In the genomic region with DNA sequence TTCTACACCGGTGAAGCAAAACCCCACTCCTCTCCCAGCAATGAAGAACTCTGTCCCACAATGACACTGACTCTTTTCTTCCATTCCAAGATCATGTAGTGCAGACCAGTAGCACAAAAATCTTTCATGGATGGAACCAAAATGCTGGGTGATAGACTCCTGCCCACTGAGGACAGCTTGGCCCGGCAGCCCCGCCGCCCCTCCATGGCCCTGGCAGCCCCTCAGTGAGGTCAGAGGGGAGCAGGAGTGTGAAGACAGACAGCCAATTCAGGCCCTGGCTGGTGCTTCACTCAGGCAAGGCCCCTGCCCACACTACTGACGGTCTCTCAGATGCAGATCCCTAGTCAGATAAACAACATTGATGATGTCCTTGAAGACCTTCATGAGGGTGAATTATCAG, we compare ENCODE assay signal across 20 cellular contexts.
"Had no signal": no experiment of that assay in that cellular context is flagged by ENCODE, and none has a peak within 500 bp of the region (broad histone marks: within the 10 kb centered on the region; RNA-seq: fewer than 3 reads in every experiment).

No MANE protein-coding gene starts in this region.

- ATAC-seq: T-helper 17 cell had no signal

- H3K9me3 Mint-ChIP-seq: activated B cell treated with CpG ODN at 0.5 μM for 24 hours; activated CD4-positive, alpha-beta memory T cell treated with anti-CD3 and anti-CD28 coated beads, Interleukin-2, amount 10 ng/mL, durations not matched to agents 7 days and 5 days; activated naive CD4-positive, alpha-beta T cell treated with anti-CD3 and anti-CD28 coated beads, Interleukin-2, amount 50 U/mL, for 72 hours; activated T-cell treated with anti-CD3 and anti-CD28 coated beads, Interleukin-2, amount 50 U/mL, for 24 hours had no signal

- H3K36me3 Mint-ChIP-seq: activated naive CD4-positive, alpha-beta T cell treated with anti-CD3 and anti-CD28 coated beads, Interleukin-2, amount 50 U/mL, for 72 hours had no signal

- H3K27me3 ChIP-seq: MG63 had no signal

- H3K4me1 Mint-ChIP-seq: activated B cell treated with CpG ODN at 0.5 μM for 24 hours, T-helper 17 cell had no signal

- H3K9me3 ChIP-seq: MG63 had no signal

- H3K4me3 ChIP-seq: MG63 had no signal

- DNase-seq: activated B cell treated with CpG ODN at 0.5 μM for 24 hours; activated CD4-positive, alpha-beta memory T cell treated with anti-CD3 and anti-CD28 coated beads, Interleukin-2, amount 10 ng/mL, durations not matched to agents 7 days and 5 days; activated CD4-positive, alpha-beta T cell treated with anti-CD3 and anti-CD28 coated beads for 1 hour; activated CD4-positive, alpha-beta T cell treated with anti-CD3 and anti-CD28 coated beads, Interleukin-2, amount 50 U/mL, for 1 hour; activated CD8-positive, alpha-beta memory T cell treated with anti-CD3 and anti-CD28 coated beads, Interleukin-2, amount 50 U/mL, for 48 hours; activated effector memory CD4-positive, alpha-beta T cell treated with anti-CD3 and anti-CD28 coated beads, Interleukin-2, amount 50 U/mL, for 16 hours; activated naive CD4-positive, alpha-beta T cell treated with Interleukin-2 at 50 U/mL for 16 hours; activated T-cell treated with anti-CD3 and anti-CD28 coated beads, Interleukin-2, amount 50 U/mL, for 24 hours; cerebellar nuclear complex; KBM-7; MG63; NCI-H1092 treated with DMSO at 0.1 percent for 48 hours; NCI-H1436; NCI-H1694 treated with DMSO at 0.1 percent for 48 hours; NCI-H2081; NCI-H524; SIG-M5; T-helper 17 cell; T-helper 9 cell had no signal

- H3K4me3 Mint-ChIP-seq: activated B cell treated with CpG ODN at 0.5 μM for 24 hours; activated CD4-positive, alpha-beta memory T cell treated with anti-CD3 and anti-CD28 coated beads, Interleukin-2, amount 10 ng/mL, durations not matched to agents 7 days and 5 days; activated T-cell treated with anti-CD3 and anti-CD28 coated beads, Interleukin-2, amount 50 U/mL, for 24 hours; T-helper 17 cell had no signal

- H3K27ac Mint-ChIP-seq: activated B cell treated with CpG ODN at 0.5 μM for 24 hours; activated CD4-positive, alpha-beta memory T cell treated with anti-CD3 and anti-CD28 coated beads, Interleukin-2, amount 10 ng/mL, durations not matched to agents 7 days and 5 days; activated naive CD4-positive, alpha-beta T cell treated with anti-CD3 and anti-CD28 coated beads, Interleukin-2, amount 50 U/mL, for 72 hours; T-helper 17 cell had no signal

- H3K27me3 Mint-ChIP-seq: activated B cell treated with CpG ODN at 0.5 μM for 24 hours had no signal

- H3K36me3 ChIP-seq: MG63 had no signal
